Comparison of ENCODE assay signal across 3 cellular contexts in the genomic region with DNA sequence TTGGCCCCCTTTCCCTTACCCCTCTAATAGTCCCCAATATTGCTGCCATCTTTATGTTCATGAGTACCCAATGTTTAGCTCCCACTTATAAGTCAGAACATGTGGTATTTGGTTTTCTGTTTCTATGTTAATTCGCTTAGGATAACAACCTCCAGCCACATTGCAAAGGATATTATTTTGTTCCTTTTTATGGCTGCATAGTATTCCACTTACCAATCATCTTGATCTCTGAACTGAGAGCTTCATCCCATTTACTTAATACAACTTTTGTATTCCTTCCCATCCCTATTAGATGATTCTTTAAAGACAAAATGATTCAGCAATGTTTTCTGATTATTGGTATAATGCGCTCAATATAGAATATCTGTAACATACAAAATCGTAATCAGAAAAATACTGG.
TF ChIP-seq lines count a peak whose summit lies in the region.

No MANE protein-coding gene starts in this region.

TF ChIP-seq in HEK293, 187 proteins besides CTCF, POLR2A, EP300 and RAD21:
- TF ChIP-seq ZNF146 (tag by site-specific recombination; IDR thresholded peaks at IDR 0.05) (peak; percentile 81), ZNF830 (tag by site-specific recombination; IDR thresholded peaks at IDR 0.05; ENCODE audit: low read depth) (no peak)

TF ChIP-seq in K562, 482 proteins besides CTCF, POLR2A, EP300 and RAD21 (continues in another document):
- TF ChIP-seq ZNF717 (CRISPR knock-in tag; IDR thresholded peaks at IDR 0.05) (no peak), RNF2 (IDR thresholded peaks at IDR 0.05) (no peak), ZNF24 (IDR thresholded peaks at IDR 0.05) (no peak), ZNF507 (tag; conservative IDR thresholded peaks at IDR 0.05) (no peak), KDM1A (IDR thresholded peaks at IDR 0.05) (peak in 1 of 2 experiments; percentile 60; a peak in 1 of 4 replicates), RBM25 (IDR thresholded peaks at IDR 0.05; ENCODE audit: low read depth, low read length, severe bottlenecking) (peak; percentile 84), TSC22D4 (tag; IDR thresholded peaks at IDR 0.05) (no peak), SMAD4 (CRISPR knock-in tag; conservative IDR thresholded peaks at IDR 0.05) (no peak), CXXC5 (CRISPR knock-in tag; IDR thresholded peaks at IDR 0.05) (no peak), CSDE1 (IDR thresholded peaks at IDR 0.05) (no peak), SP2 (IDR thresholded peaks at IDR 0.05; ENCODE audit: extremely low read depth, low read depth, low read length, poor library complexity, severe bottlenecking) (no peak), HMG20B (CRISPR knock-in tag; IDR thresholded peaks at IDR 0.05) (no peak), ZNF41 (CRISPR knock-in tag; conservative IDR thresholded peaks at IDR 0.05) (no peak), NFXL1 (CRISPR knock-in tag; IDR thresholded peaks at IDR 0.05) (no peak), ZNF146 (CRISPR knock-in tag; IDR thresholded peaks at IDR 0.05; ENCODE audit: unreplicated experiment) (peak; percentile 99), ZFP30 (CRISPR knock-in tag; IDR thresholded peaks at IDR 0.05; ENCODE audit: borderline replicate concordance) (no peak), HNRNPUL1 (IDR thresholded peaks at IDR 0.05; ENCODE audit: low read length) (no peak), SAP30 (IDR thresholded peaks at IDR 0.05; ENCODE audit: borderline replicate concordance, insufficient read depth, low read depth, low read length, poor library complexity, severe bottlenecking) (no peak), ARHGAP35 (IDR thresholded peaks at IDR 0.05; ENCODE audit: partially characterized antibody) (no peak), RAD51 (IDR thresholded peaks at IDR 0.05; ENCODE audit: borderline replicate concordance, low read depth) (no peak)
- TF ChIP-seq, protein P1, sequence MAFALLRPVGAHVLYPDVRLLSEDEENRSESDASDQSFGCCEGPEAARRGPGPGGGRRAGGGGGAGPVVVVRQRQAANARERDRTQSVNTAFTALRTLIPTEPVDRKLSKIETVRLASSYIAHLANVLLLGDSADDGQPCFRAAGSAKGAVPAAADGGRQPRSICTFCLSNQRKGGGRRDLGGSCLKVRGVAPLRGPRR (CRISPR knock-in tag; IDR thresholded peaks at IDR 0.05) = no peak
- TF ChIP-seq, protein P2, sequence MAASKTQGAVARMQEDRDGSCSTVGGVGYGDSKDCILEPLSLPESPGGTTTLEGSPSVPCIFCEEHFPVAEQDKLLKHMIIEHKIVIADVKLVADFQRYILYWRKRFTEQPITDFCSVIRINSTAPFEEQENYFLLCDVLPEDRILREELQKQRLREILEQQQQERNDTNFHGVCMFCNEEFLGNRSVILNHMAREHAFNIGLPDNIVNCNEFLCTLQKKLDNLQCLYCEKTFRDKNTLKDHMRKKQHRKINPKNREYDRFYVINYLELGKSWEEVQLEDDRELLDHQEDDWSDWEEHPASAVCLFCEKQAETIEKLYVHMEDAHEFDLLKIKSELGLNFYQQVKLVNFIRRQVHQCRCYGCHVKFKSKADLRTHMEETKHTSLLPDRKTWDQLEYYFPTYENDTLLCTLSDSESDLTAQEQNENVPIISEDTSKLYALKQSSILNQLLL (CRISPR knock-in tag; IDR thresholded peaks at IDR 0.05; ENCODE audit: borderline replicate concordance) = no peak
- TF ChIP-seq, protein P3, sequence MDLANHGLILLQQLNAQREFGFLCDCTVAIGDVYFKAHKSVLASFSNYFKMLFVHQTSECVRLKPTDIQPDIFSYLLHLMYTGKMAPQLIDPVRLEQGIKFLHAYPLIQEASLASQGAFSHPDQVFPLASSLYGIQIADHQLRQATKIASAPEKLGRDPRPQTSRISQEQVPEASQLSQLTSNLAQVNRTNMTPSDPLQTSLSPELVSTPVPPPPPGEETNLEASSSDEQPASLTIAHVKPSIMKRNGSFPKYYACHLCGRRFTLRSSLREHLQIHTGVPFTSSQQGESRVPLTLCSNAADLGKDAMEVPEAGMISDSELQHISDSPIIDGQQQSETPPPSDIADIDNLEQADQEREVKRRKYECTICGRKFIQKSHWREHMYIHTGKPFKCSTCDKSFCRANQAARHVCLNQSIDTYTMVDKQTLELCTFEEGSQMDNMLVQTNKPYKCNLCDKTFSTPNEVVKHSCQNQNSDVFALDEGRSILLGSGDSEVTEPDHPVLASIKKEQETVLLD (IDR thresholded peaks at IDR 0.05) = no peak
- TF ChIP-seq, protein P4, sequence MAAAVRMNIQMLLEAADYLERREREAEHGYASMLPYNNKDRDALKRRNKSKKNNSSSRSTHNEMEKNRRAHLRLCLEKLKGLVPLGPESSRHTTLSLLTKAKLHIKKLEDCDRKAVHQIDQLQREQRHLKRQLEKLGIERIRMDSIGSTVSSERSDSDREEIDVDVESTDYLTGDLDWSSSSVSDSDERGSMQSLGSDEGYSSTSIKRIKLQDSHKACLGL (CRISPR knock-in tag; IDR thresholded peaks at IDR 0.05; ENCODE audit: borderline replicate concordance, poor library complexity, severe bottlenecking) = no peak
- TF ChIP-seq, protein P5, sequence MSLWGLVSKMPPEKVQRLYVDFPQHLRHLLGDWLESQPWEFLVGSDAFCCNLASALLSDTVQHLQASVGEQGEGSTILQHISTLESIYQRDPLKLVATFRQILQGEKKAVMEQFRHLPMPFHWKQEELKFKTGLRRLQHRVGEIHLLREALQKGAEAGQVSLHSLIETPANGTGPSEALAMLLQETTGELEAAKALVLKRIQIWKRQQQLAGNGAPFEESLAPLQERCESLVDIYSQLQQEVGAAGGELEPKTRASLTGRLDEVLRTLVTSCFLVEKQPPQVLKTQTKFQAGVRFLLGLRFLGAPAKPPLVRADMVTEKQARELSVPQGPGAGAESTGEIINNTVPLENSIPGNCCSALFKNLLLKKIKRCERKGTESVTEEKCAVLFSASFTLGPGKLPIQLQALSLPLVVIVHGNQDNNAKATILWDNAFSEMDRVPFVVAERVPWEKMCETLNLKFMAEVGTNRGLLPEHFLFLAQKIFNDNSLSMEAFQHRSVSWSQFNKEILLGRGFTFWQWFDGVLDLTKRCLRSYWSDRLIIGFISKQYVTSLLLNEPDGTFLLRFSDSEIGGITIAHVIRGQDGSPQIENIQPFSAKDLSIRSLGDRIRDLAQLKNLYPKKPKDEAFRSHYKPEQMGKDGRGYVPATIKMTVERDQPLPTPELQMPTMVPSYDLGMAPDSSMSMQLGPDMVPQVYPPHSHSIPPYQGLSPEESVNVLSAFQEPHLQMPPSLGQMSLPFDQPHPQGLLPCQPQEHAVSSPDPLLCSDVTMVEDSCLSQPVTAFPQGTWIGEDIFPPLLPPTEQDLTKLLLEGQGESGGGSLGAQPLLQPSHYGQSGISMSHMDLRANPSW (CRISPR knock-in tag; IDR thresholded peaks at IDR 0.05) = no peak
- TF ChIP-seq, protein P6, sequence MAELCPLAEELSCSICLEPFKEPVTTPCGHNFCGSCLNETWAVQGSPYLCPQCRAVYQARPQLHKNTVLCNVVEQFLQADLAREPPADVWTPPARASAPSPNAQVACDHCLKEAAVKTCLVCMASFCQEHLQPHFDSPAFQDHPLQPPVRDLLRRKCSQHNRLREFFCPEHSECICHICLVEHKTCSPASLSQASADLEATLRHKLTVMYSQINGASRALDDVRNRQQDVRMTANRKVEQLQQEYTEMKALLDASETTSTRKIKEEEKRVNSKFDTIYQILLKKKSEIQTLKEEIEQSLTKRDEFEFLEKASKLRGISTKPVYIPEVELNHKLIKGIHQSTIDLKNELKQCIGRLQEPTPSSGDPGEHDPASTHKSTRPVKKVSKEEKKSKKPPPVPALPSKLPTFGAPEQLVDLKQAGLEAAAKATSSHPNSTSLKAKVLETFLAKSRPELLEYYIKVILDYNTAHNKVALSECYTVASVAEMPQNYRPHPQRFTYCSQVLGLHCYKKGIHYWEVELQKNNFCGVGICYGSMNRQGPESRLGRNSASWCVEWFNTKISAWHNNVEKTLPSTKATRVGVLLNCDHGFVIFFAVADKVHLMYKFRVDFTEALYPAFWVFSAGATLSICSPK (IDR thresholded peaks at IDR 0.05; ENCODE audit: borderline replicate concordance) = no peak

TF ChIP-seq in endothelial cell of umbilical vein, 7 proteins besides CTCF, POLR2A, EP300 and RAD21:
- TF ChIP-seq POLR2AphosphoS5 (IDR thresholded peaks at IDR 0.05; ENCODE audit: insufficient read depth, low read depth, low read length) (peak; percentile 24), FOS (IDR thresholded peaks at IDR 0.05; ENCODE audit: borderline replicate concordance, insufficient read depth, low read length) (no peak)
